ENCODE assay signal across 1 cellular context in genomic region chr16:87950765-87951549, GRCh38.
A peak's percentile ranks its signal among the peaks of the same experiment; 100 is the strongest.
TF ChIP-seq lines count a peak whose summit lies in the region.

TSS of gene BANP (plus strand) at chr16:87951434. CDS start at chr16:87975116, 23,682 bp downstream.

TF ChIP-seq in A549, 52 proteins besides CTCF, POLR2A, EP300 and RAD21 (continued from another document):
- TF ChIP-seq HEYL (CRISPR knock-in tag; IDR thresholded peaks at IDR 0.05) (no peak), HDAC2 (IDR thresholded peaks at IDR 0.05) (no peak), RARB (CRISPR knock-in tag; IDR thresholded peaks at IDR 0.05) (no peak), GATA3 (IDR thresholded peaks at IDR 0.05; ENCODE audit: borderline replicate concordance) (peak; percentile 90), SREBF2 (IDR thresholded peaks at IDR 0.05) (no peak), RFX5 (IDR thresholded peaks at IDR 0.05) (peak; percentile 57; the same call in 1 of the 2 replicates), MAX (IDR thresholded peaks at IDR 0.05) (peak; percentile 87), ATOH8 (CRISPR knock-in tag; IDR thresholded peaks at IDR 0.05; ENCODE audit: low read depth) (no peak; the same call in 1 of the 2 replicates), E2F6 (IDR thresholded peaks at IDR 0.05; ENCODE audit: borderline replicate concordance, low read depth) (peak; percentile 84), MYC (IDR thresholded peaks at IDR 0.05; ENCODE audit: borderline replicate concordance, low read length) (peak; percentile 48; the same call in 1 of the 2 replicates), ZSCAN20 (CRISPR knock-in tag; IDR thresholded peaks at IDR 0.05) (no peak), HOXA7 (CRISPR knock-in tag; IDR thresholded peaks at IDR 0.05) (no peak), EHF (CRISPR knock-in tag; IDR thresholded peaks at IDR 0.05) (no peak), HOXB13 (CRISPR knock-in tag; IDR thresholded peaks at IDR 0.05; ENCODE audit: low read depth) (no peak), NFE2L2 (conservative IDR thresholded peaks at IDR 0.05; ENCODE audit: low read length) (no peak), CHD2 (IDR thresholded peaks at IDR 0.05; ENCODE audit: low read length, partially characterized antibody) (peak; percentile 95), FOSB (CRISPR knock-in tag; IDR thresholded peaks at IDR 0.05) (no peak), SMC3 (IDR thresholded peaks at IDR 0.05) (no peak), USF2 (IDR thresholded peaks at IDR 0.05) (no peak), CEBPB (IDR thresholded peaks at IDR 0.05) (no peak), HOXB5 (CRISPR knock-in tag; IDR thresholded peaks at IDR 0.05) (peak; percentile 67; the same call in 1 of the 2 replicates)
